In the genomic region with DNA sequence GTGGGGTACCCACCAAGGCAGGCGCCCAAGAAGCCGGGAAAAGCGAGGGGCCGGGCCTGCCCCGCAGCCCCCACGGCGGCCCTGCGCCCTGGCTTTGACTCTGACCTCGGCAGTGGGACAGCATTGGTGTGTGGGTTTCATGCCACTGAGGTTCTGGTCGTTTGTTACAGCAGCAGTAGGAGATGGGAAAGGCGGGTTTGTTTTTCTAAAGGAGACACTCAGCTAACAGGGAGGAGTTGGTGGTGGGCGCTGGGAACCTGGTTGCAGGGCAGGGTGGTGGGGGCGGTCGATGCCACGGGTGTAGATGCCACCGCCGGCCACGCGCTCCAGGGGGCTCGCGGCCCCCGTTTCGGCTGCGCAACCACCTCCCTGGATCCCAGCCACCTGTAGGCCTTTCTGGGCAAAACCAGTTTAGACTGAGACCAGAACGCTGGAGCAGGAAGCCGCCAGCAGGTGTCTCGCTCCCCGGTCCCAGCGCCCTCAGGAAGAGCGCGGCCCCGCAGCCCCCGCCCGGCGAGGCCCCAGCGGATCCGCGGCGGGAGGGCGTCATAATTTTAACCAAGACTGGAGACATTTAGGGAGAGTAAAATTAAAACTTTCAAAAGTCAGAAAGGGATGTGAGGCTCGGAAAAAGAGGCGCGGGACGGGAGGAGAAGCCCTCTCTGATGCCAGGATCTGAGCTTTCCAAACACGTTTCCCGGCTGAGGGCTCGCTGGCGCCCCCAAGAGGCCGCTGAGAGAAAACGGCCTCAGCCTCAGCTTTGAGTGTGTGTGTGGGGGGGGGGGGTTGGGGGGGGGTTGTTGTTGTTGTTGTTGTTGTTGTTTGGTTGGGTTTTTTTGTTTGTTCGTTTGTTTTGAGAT, we compare ENCODE assay signal across 1 cellular context.
A peak's percentile ranks its signal among the peaks of the same experiment; 100 is the strongest.
TF ChIP-seq lines count a peak whose summit lies in the region.

No MANE protein-coding gene starts in this region.

TF ChIP-seq in HepG2, 621 proteins besides CTCF, POLR2A, EP300 and RAD21 (continued from another document and continues in another):
- TF ChIP-seq, protein P1, sequence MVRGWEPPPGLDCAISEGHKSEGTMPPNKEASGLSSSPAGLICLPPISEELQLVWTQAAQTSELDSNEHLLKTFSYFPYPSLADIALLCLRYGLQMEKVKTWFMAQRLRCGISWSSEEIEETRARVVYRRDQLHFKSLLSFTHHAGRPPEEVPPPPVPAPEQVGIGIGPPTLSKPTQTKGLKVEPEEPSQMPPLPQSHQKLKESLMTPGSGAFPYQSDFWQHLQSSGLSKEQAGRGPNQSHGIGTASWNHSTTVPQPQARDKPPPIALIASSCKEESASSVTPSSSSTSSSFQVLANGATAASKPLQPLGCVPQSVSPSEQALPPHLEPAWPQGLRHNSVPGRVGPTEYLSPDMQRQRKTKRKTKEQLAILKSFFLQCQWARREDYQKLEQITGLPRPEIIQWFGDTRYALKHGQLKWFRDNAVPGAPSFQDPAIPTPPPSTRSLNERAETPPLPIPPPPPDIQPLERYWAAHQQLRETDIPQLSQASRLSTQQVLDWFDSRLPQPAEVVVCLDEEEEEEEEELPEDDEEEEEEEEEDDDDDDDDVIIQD (CRISPR knock-in tag; IDR thresholded peaks at IDR 0.05; ENCODE audit: low read depth), result no peak; the same call in 1 of the 2 replicates
- TF ChIP-seq, protein P2, sequence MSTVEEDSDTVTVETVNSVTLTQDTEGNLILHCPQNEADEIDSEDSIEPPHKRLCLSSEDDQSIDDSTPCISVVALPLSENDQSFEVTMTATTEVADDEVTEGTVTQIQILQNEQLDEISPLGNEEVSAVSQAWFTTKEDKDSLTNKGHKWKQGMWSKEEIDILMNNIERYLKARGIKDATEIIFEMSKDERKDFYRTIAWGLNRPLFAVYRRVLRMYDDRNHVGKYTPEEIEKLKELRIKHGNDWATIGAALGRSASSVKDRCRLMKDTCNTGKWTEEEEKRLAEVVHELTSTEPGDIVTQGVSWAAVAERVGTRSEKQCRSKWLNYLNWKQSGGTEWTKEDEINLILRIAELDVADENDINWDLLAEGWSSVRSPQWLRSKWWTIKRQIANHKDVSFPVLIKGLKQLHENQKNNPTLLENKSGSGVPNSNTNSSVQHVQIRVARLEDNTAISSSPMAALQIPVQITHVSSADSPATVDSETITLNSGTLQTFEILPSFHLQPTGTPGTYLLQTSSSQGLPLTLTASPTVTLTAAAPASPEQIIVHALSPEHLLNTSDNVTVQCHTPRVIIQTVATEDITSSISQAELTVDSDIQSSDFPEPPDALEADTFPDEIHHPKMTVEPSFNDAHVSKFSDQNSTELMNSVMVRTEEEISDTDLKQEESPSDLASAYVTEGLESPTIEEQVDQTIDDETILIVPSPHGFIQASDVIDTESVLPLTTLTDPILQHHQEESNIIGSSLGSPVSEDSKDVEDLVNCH (CRISPR knock-in tag; IDR thresholded peaks at IDR 0.05), result no peak
- TF ChIP-seq TRIM22 (IDR thresholded peaks at IDR 0.05), result no peak
- TF ChIP-seq ZNF503 (CRISPR knock-in tag; IDR thresholded peaks at IDR 0.05), result no peak
- TF ChIP-seq SAFB2 (CRISPR knock-in tag; IDR thresholded peaks at IDR 0.05; ENCODE audit: borderline replicate concordance, low read depth), result no peak
- TF ChIP-seq SRSF4 (IDR thresholded peaks at IDR 0.05; ENCODE audit: low read depth, low read length, poor library complexity, severe bottlenecking), result no peak
- no peak for TF ChIP-seq SP5 (CRISPR knock-in tag; IDR thresholded peaks at IDR 0.05; ENCODE audit: borderline replicate concordance, low read depth)
- TF ChIP-seq FOSL1 (CRISPR knock-in tag; IDR thresholded peaks at IDR 0.05; ENCODE audit: borderline replicate concordance), result no peak
- 0 out of 2 replicates have a peak, but pooled peaks have one; percentile 30 for TF ChIP-seq KDM4B (CRISPR knock-in tag; IDR thresholded peaks at IDR 0.05)
- TF ChIP-seq ZNF879 (CRISPR knock-in tag; IDR thresholded peaks at IDR 0.05), result no peak
- TF ChIP-seq ZNF563 (CRISPR knock-in tag; IDR thresholded peaks at IDR 0.05), result no peak
- peak; percentile 39; the same call in 1 of the 2 replicates for TF ChIP-seq KDM5B (CRISPR knock-in tag; IDR thresholded peaks at IDR 0.05; ENCODE audit: borderline replicate concordance)
- no peak for TF ChIP-seq GFI1 (CRISPR knock-in tag; IDR thresholded peaks at IDR 0.05; ENCODE audit: borderline replicate concordance)
- no peak for TF ChIP-seq MTF1 (CRISPR knock-in tag; IDR thresholded peaks at IDR 0.05)
- no peak for TF ChIP-seq PAWR (CRISPR knock-in tag; IDR thresholded peaks at IDR 0.05; ENCODE audit: borderline replicate concordance)
- TF ChIP-seq ZNF256 (CRISPR knock-in tag; conservative IDR thresholded peaks at IDR 0.05), result no peak
- no peak for TF ChIP-seq ZNF747 (CRISPR knock-in tag; IDR thresholded peaks at IDR 0.05; ENCODE audit: borderline replicate concordance)
- no peak for TF ChIP-seq KMT2A (CRISPR knock-in tag; IDR thresholded peaks at IDR 0.05)
- no peak for TF ChIP-seq ZNF562 (CRISPR knock-in tag; IDR thresholded peaks at IDR 0.05; ENCODE audit: borderline replicate concordance)
- no peak for TF ChIP-seq ZNF777 (CRISPR knock-in tag; IDR thresholded peaks at IDR 0.05)
- TF ChIP-seq CBX5 (CRISPR knock-in tag; IDR thresholded peaks at IDR 0.05; ENCODE audit: borderline replicate concordance), result 0 out of 2 replicates have a peak, but pooled peaks have one; percentile 15
- no peak for TF ChIP-seq FOXO1 (CRISPR knock-in tag; IDR thresholded peaks at IDR 0.05)
- TF ChIP-seq TAF1 (CRISPR knock-in tag; IDR thresholded peaks at IDR 0.05), result no peak
- TF ChIP-seq SP2 (CRISPR knock-in tag; IDR thresholded peaks at IDR 0.05), result no peak
- no peak for TF ChIP-seq SRY (CRISPR knock-in tag; IDR thresholded peaks at IDR 0.05)
- TF ChIP-seq REXO4 (CRISPR knock-in tag; IDR thresholded peaks at IDR 0.05; ENCODE audit: borderline replicate concordance), result no peak
- no peak for TF ChIP-seq DRAP1 (CRISPR knock-in tag; IDR thresholded peaks at IDR 0.05)
- TF ChIP-seq BATF2 (CRISPR knock-in tag; IDR thresholded peaks at IDR 0.05), result no peak
- no peak for TF ChIP-seq CBX1 (IDR thresholded peaks at IDR 0.05; ENCODE audit: low read depth)
- TF ChIP-seq HDAC1 (CRISPR knock-in tag; IDR thresholded peaks at IDR 0.05), result no peak; the same call in 1 of the 2 replicates
- TF ChIP-seq ZNF589 (CRISPR knock-in tag; conservative IDR thresholded peaks at IDR 0.05), result no peak
- TF ChIP-seq MEF2D (CRISPR knock-in tag; IDR thresholded peaks at IDR 0.05), result no peak
- peak; percentile 32; the same call in 1 of the 2 replicates for TF ChIP-seq SMC3 (IDR thresholded peaks at IDR 0.05; ENCODE audit: low read length)
- no peak for TF ChIP-seq HNF4A (CRISPR knock-in tag; IDR thresholded peaks at IDR 0.05)
- no peak for TF ChIP-seq RORA (CRISPR knock-in tag; IDR thresholded peaks at IDR 0.05)
- no peak for TF ChIP-seq RBAK (CRISPR knock-in tag; IDR thresholded peaks at IDR 0.05)
- no peak; the same call in 1 of the 2 replicates for TF ChIP-seq ELF1 (CRISPR knock-in tag; IDR thresholded peaks at IDR 0.05)
- TF ChIP-seq, protein P3, sequence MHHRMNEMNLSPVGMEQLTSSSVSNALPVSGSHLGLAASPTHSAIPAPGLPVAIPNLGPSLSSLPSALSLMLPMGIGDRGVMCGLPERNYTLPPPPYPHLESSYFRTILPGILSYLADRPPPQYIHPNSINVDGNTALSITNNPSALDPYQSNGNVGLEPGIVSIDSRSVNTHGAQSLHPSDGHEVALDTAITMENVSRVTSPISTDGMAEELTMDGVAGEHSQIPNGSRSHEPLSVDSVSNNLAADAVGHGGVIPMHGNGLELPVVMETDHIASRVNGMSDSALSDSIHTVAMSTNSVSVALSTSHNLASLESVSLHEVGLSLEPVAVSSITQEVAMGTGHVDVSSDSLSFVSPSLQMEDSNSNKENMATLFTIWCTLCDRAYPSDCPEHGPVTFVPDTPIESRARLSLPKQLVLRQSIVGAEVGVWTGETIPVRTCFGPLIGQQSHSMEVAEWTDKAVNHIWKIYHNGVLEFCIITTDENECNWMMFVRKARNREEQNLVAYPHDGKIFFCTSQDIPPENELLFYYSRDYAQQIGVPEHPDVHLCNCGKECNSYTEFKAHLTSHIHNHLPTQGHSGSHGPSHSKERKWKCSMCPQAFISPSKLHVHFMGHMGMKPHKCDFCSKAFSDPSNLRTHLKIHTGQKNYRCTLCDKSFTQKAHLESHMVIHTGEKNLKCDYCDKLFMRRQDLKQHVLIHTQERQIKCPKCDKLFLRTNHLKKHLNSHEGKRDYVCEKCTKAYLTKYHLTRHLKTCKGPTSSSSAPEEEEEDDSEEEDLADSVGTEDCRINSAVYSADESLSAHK (CRISPR knock-in tag; IDR thresholded peaks at IDR 0.05; ENCODE audit: borderline replicate concordance), result peak; percentile 62; the same call in 1 of the 2 replicates
- no peak for TF ChIP-seq AGO2 (optimal IDR thresholded peaks at IDR 0.05; ENCODE audit: low read depth, low read length)
- TF ChIP-seq, protein P4, sequence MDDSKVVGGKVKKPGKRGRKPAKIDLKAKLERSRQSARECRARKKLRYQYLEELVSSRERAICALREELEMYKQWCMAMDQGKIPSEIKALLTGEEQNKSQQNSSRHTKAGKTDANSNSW (CRISPR knock-in tag; IDR thresholded peaks at IDR 0.05; ENCODE audit: borderline replicate concordance), result no peak
- no peak for TF ChIP-seq ZNF382 (CRISPR knock-in tag; IDR thresholded peaks at IDR 0.05; ENCODE audit: borderline replicate concordance)
- TF ChIP-seq, protein P5, sequence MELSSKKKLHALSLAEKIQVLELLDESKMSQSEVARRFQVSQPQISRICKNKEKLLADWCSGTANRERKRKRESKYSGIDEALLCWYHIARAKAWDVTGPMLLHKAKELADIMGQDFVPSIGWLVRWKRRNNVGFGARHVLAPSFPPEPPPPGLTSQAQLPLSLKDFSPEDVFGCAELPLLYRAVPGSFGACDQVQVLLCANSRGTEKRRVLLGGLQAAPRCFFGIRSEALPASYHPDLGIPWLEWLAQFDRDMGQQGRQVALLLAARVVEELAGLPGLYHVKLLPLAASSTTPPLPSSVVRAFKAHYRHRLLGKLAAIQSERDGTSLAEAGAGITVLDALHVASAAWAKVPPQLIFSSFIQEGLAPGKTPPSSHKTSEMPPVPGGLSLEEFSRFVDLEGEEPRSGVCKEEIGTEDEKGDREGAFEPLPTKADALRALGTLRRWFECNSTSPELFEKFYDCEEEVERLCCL (CRISPR knock-in tag; IDR thresholded peaks at IDR 0.05; ENCODE audit: borderline replicate concordance), result no peak
- TF ChIP-seq, protein P6, sequence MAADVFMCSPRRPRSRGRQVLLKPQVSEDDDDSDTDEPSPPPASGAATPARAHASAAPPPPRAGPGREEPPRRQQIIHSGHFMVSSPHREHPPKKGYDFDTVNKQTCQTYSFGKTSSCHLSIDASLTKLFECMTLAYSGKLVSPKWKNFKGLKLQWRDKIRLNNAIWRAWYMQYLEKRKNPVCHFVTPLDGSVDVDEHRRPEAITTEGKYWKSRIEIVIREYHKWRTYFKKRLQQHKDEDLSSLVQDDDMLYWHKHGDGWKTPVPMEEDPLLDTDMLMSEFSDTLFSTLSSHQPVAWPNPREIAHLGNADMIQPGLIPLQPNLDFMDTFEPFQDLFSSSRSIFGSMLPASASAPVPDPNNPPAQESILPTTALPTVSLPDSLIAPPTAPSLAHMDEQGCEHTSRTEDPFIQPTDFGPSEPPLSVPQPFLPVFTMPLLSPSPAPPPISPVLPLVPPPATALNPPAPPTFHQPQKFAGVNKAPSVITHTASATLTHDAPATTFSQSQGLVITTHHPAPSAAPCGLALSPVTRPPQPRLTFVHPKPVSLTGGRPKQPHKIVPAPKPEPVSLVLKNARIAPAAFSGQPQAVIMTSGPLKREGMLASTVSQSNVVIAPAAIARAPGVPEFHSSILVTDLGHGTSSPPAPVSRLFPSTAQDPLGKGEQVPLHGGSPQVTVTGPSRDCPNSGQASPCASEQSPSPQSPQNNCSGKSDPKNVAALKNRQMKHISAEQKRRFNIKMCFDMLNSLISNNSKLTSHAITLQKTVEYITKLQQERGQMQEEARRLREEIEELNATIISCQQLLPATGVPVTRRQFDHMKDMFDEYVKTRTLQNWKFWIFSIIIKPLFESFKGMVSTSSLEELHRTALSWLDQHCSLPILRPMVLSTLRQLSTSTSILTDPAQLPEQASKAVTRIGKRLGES (CRISPR knock-in tag; IDR thresholded peaks at IDR 0.05; ENCODE audit: borderline replicate concordance), result no peak
